16 cellular contexts compared by ENCODE assay signal in the genomic region with DNA sequence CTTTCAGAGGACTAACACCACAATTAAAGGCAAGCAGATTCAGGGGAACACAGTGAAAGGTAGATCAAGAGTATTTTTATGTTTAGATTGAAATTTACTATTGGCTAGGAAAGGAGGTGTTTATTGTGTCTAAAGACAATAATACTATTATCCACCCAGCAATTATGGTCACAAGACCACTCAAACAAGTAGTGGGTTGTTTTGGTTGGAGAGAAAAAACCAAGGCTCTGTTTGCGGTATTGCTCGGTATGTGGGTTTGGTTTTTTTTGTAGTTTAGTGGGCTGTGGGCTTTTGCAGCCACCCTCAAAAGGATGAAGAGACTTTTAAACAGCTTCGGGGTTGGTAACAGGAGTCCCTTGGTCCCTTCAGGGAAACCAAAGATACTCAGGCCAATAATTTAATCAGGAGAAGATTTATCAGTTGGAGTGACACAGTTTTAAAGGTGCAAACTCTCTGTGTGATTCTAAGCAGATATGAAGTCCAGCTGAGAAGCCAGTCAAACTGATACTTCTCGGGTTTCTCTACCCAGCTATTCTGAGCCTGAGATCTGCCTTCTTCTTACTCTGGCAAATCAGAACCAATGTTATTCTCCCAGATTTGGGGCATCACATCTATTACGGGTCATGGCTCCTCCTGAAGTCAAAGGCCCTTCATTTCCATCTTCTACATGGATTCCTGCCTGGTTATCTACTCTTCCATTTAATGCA. TPM values are rescaled to one million over a fixed set of nuclear protein-coding genes. Genes with fewer than 3 reads are reported as not detected.
DNase-seq lines count a peak whose midpoint lies in the region; ATAC-seq and TF ChIP-seq lines count a peak whose summit lies in the region.
"Had no signal": no experiment of that assay in that cellular context is flagged by ENCODE, and none has a peak within 500 bp of the region (broad histone marks: within the 10 kb centered on the region; RNA-seq: fewer than 3 reads in every experiment).

No MANE protein-coding gene starts in this region.

- no peak for TF ChIP-seq POLR2A in heart left ventricle (IDR thresholded peaks at IDR 0.05)

- H3K9me3 ChIP-seq in neural progenitor cell (ENCODE audit: low read depth), result no peaks in the 10 kb centered on the region
- H3K9me3 ChIP-seq in heart left ventricle, result no peaks in the 10 kb centered on the region
- H3K9me3 ChIP-seq: BLaER1, esophagus squamous epithelium, MG63, prostate gland had no signal

- ATAC-seq in GM18870 (IDR thresholded peaks at IDR 0.05; ENCODE audit: unreplicated experiment) (peak; percentile 54), GM21619 (IDR thresholded peaks at IDR 0.05; ENCODE audit: unreplicated experiment) (peak; percentile 63), HG03159 (IDR thresholded peaks at IDR 0.05; ENCODE audit: unreplicated experiment) (peak; percentile 67), heart left ventricle (no peak)
- ATAC-seq: stimulated activated memory B cell treated with anti-CD40 and anti-IgM and Interleukin-4, amounts not matched to agents 10 μg/mL and 1 μg/mL and 100 μg/mL, for 72 hours had no signal

- H3K27ac Mint-ChIP-seq in neural progenitor cell, result no peak overlapping the region
- H3K27ac Mint-ChIP-seq: activated naive CD8-positive, alpha-beta T cell treated with anti-CD3 and anti-CD28 coated beads, Interleukin-2, amount 10 ng/mL, durations not matched to agents 7 days and 5 days; stimulated activated memory B cell treated with anti-CD40 and anti-IgM and Interleukin-4, amounts not matched to agents 10 μg/mL and 1 μg/mL and 100 μg/mL, for 72 hours had no signal

- 49 to 68% (median 62%) methylated on average over 5 of the region's 5 CpGs for WGBS in heart left ventricle, 4 donors

- DNase-seq in neural progenitor cell (ENCODE audit: low spot score) (no peak), heart left ventricle (no peak), HT-29 (ENCODE audit: low spot score) (no peak)
- no peak for DNase-seq in activated effector memory CD4-positive, alpha-beta T cell treated with anti-CD3 and anti-CD28 coated beads, Interleukin-2, amount 50 U/mL, for 16 hours
- DNase-seq: activated CD8-positive, alpha-beta memory T cell treated with anti-CD3 and anti-CD28 coated beads for 24 hours; activated naive CD8-positive, alpha-beta T cell treated with anti-CD3 and anti-CD28 coated beads, Interleukin-2, amount 10 ng/mL, durations not matched to agents 7 days and 5 days; esophagus squamous epithelium; MG63; NCI-H226 had no signal

- no peak overlapping the region for H3K4me3 ChIP-seq in neural progenitor cell
- no peak overlapping the region for H3K4me3 ChIP-seq in heart left ventricle
- H3K4me3 ChIP-seq: BLaER1, esophagus squamous epithelium, MG63, prostate gland had no signal

- no peaks in the 10 kb centered on the region for H3K27me3 ChIP-seq in layer of hippocampus (ENCODE audit: control insufficient read depth, insufficient read depth, low read length)
- no peaks in the 10 kb centered on the region for H3K27me3 ChIP-seq in neural progenitor cell
- no peaks in the 10 kb centered on the region for H3K27me3 ChIP-seq in heart left ventricle
- H3K27me3 ChIP-seq: esophagus squamous epithelium, MG63 had no signal

- peaks cover 14% of the 10 kb centered on the region for H3K4me1 Mint-ChIP-seq in neural progenitor cell
- H3K4me1 Mint-ChIP-seq: activated naive CD8-positive, alpha-beta T cell treated with anti-CD3 and anti-CD28 coated beads, Interleukin-2, amount 10 ng/mL, durations not matched to agents 7 days and 5 days; stimulated activated memory B cell treated with anti-CD40 and anti-IgM and Interleukin-4, amounts not matched to agents 10 μg/mL and 1 μg/mL and 100 μg/mL, for 72 hours had no signal

- no peaks in the 10 kb centered on the region for H3K79me2 ChIP-seq in neural progenitor cell (ENCODE audit: low read depth)

- no peak for TF ChIP-seq CTCF in neural progenitor cell (IDR thresholded peaks at IDR 0.05)
- no peak for TF ChIP-seq CTCF in heart left ventricle (IDR thresholded peaks at IDR 0.05)

- intact Hi-C loops in heart left ventricle (cut with DNase I), result no loop called here

- H3K36me3 ChIP-seq in neural progenitor cell (no peaks in the 10 kb centered on the region), heart left ventricle (no peaks in the 10 kb centered on the region)
- H3K36me3 ChIP-seq: BLaER1, esophagus squamous epithelium, MG63, prostate gland had no signal

- H2AFZ ChIP-seq in neural progenitor cell (replicated peaks), result no peak overlapping the region

- no peaks in the 10 kb centered on the region for H3F3A ChIP-seq in neural progenitor cell (ENCODE audit: low read depth)

- H4K20me1 ChIP-seq in neural progenitor cell (ENCODE audit: low read depth), result no peaks in the 10 kb centered on the region
- H4K20me1 ChIP-seq: BLaER1 had no signal

- no peak overlapping the region for H3K9ac ChIP-seq in neural progenitor cell
- H3K9ac ChIP-seq: BLaER1 had no signal

- no peak overlapping the region for H3K4me3 Mint-ChIP-seq in neural progenitor cell
- H3K4me3 Mint-ChIP-seq: activated naive CD8-positive, alpha-beta T cell treated with anti-CD3 and anti-CD28 coated beads, Interleukin-2, amount 10 ng/mL, durations not matched to agents 7 days and 5 days; stimulated activated memory B cell treated with anti-CD40 and anti-IgM and Interleukin-4, amounts not matched to agents 10 μg/mL and 1 μg/mL and 100 μg/mL, for 72 hours had no signal

- H3K27ac ChIP-seq in layer of hippocampus (ENCODE audit: low read depth, low read length) (peak overlapping the region; percentile 44), neural progenitor cell (no peak overlapping the region), heart left ventricle (no peak overlapping the region)
- H3K27ac ChIP-seq: BLaER1, esophagus squamous epithelium, prostate gland had no signal

- H3K4me2 ChIP-seq in neural progenitor cell, result no peak overlapping the region
- H3K4me2 ChIP-seq: BLaER1 had no signal

- no peaks in the 10 kb centered on the region for H3K36me3 Mint-ChIP-seq in neural progenitor cell
- H3K36me3 Mint-ChIP-seq: activated naive CD8-positive, alpha-beta T cell treated with anti-CD3 and anti-CD28 coated beads, Interleukin-2, amount 10 ng/mL, durations not matched to agents 7 days and 5 days; stimulated activated memory B cell treated with anti-CD40 and anti-IgM and Interleukin-4, amounts not matched to agents 10 μg/mL and 1 μg/mL and 100 μg/mL, for 72 hours had no signal

- peaks cover 2% of the 10 kb centered on the region for H3K27me3 Mint-ChIP-seq in neural progenitor cell (ENCODE audit: insufficient read depth, low read depth)
- H3K27me3 Mint-ChIP-seq: activated naive CD8-positive, alpha-beta T cell treated with anti-CD3 and anti-CD28 coated beads, Interleukin-2, amount 10 ng/mL, durations not matched to agents 7 days and 5 days; stimulated activated memory B cell treated with anti-CD40 and anti-IgM and Interleukin-4, amounts not matched to agents 10 μg/mL and 1 μg/mL and 100 μg/mL, for 72 hours had no signal

- H3K9me3 Mint-ChIP-seq in neural progenitor cell, result no peaks in the 10 kb centered on the region
- H3K9me3 Mint-ChIP-seq: activated naive CD8-positive, alpha-beta T cell treated with anti-CD3 and anti-CD28 coated beads, Interleukin-2, amount 10 ng/mL, durations not matched to agents 7 days and 5 days; stimulated activated memory B cell treated with anti-CD40 and anti-IgM and Interleukin-4, amounts not matched to agents 10 μg/mL and 1 μg/mL and 100 μg/mL, for 72 hours had no signal

- H3K4me1 ChIP-seq in neural progenitor cell, result peaks cover 6% of the 10 kb centered on the region
- H3K4me1 ChIP-seq in heart left ventricle, result no peaks in the 10 kb centered on the region
- H3K4me1 ChIP-seq: BLaER1, esophagus squamous epithelium, prostate gland had no signal

RNA-seq across cellular contexts. Expression of a gene that starts 55.3 kb away (rescaled TPM):
- total RNA-seq in neural progenitor cell (ENCODE audit: low replicate concordance) (0.40 and 0.41 TPM in 2 replicates), heart left ventricle (under 1 TPM in 1 of 9 donors, not detected in 8; 0.02 TPM)
- not detected for polyA plus RNA-seq in heart left ventricle
- total RNA-seq in HT-29 (2014; rRNA removed; shearing (Covaris generic)), result not detected in 2 replicates
- total RNA-seq: activated naive CD8-positive, alpha-beta T cell treated with anti-CD3 and anti-CD28 coated beads, Interleukin-2, amount 10 ng/mL, durations not matched to agents 7 days and 5 days had no signal

Comparison
In these comparisons a context has a peak if more than half of its experiments do, and no peak if none do; other contexts are left out.
1. ATAC-seq: peak in GM18870 (single experiment), GM21619 (single experiment) and HG03159 (single experiment); none in heart left ventricle (0 of 4).